Comparison of ENCODE assay signal across 1 cellular context in the genomic region with DNA sequence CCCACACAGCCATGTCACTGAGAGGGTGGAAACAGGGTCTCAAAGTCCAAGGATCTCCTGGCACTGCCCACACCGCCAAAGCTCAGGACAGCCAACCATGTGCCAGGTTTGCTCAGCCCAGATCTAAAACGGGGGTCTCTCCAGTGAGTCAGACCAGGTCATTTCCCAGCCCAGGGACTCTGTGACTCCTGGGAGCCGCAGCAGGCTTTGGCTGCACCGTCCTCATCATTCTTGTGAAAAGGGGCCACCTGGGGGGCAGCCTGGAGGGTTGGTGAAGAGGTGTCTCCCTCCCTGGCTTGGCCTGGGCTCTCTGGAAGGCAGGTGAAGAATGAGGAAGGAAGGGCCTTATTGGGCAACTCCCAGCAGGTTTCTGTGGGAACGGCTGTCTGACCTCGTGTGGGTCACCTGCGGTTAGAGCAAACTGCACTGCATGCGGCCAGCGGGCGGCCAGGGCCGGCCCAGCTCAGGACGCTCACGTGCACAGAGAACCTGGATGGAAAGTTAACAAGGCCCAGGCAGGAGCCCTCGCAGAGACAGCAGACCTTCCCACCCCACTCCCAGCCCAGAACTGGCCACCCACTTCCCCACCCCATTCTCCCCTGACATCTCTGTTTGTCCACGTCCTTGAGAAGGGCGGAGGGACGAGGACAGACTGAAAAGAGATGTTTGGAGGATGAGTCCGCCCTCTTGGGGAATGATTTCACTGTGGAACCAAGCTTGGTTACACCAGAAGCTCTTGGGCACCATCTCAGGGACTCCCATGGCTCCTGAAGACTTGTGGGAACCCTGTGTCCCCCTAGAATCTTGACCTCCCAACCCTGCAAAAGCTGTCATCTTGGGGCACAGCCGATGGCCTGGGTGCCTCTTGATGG.
TF ChIP-seq lines count a peak whose summit lies in the region.

No MANE protein-coding gene starts in this region.

TF ChIP-seq in liver, 16 proteins besides CTCF, POLR2A, EP300 and RAD21 (continued from another document):
- TF ChIP-seq HNF4A (conservative IDR thresholded peaks at IDR 0.05): peak; percentile 42 to 71
- TF ChIP-seq, protein P1, sequence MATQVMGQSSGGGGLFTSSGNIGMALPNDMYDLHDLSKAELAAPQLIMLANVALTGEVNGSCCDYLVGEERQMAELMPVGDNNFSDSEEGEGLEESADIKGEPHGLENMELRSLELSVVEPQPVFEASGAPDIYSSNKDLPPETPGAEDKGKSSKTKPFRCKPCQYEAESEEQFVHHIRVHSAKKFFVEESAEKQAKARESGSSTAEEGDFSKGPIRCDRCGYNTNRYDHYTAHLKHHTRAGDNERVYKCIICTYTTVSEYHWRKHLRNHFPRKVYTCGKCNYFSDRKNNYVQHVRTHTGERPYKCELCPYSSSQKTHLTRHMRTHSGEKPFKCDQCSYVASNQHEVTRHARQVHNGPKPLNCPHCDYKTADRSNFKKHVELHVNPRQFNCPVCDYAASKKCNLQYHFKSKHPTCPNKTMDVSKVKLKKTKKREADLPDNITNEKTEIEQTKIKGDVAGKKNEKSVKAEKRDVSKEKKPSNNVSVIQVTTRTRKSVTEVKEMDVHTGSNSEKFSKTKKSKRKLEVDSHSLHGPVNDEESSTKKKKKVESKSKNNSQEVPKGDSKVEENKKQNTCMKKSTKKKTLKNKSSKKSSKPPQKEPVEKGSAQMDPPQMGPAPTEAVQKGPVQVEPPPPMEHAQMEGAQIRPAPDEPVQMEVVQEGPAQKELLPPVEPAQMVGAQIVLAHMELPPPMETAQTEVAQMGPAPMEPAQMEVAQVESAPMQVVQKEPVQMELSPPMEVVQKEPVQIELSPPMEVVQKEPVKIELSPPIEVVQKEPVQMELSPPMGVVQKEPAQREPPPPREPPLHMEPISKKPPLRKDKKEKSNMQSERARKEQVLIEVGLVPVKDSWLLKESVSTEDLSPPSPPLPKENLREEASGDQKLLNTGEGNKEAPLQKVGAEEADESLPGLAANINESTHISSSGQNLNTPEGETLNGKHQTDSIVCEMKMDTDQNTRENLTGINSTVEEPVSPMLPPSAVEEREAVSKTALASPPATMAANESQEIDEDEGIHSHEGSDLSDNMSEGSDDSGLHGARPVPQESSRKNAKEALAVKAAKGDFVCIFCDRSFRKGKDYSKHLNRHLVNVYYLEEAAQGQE (IDR thresholded peaks at IDR 0.05): no peak
- TF ChIP-seq MAX (IDR thresholded peaks at IDR 0.05): peak; percentile 97
- TF ChIP-seq NR2F2 (IDR thresholded peaks at IDR 0.05): peak; percentile 42
- TF ChIP-seq HNF4G (IDR thresholded peaks at IDR 0.05): no peak
TF ChIP-seq in liver: peak in this region for 12.
